Comparison of ENCODE assay signal across 13 cellular contexts in the genomic region with DNA sequence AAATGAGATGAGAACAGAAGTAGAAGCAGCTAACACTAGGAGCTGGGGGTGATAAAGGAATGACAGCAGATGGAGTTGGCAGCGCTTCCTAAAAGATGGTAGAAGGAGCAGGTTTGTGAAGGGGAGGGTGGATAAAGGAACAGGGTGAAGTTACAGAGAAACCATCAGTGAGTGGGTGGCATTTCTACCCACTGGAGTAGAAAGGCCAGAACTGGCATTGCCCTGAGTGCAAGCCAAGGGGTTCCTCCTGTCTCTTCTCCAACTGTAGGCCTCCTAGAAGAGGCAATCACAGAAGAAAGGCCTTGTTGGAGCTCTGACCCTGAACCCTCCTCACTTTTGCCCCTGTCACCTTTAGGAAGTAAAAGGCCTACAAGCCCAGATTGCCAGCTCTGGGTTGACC. TPM values are rescaled to one million over a fixed set of nuclear protein-coding genes. Genes with fewer than 3 reads are reported as not detected.
DNase-seq lines count a peak whose midpoint lies in the region; ATAC-seq and TF ChIP-seq lines count a peak whose summit lies in the region.
"Had no signal": no experiment of that assay in that cellular context is flagged by ENCODE, and none has a peak within 500 bp of the region (broad histone marks: within the 10 kb centered on the region; RNA-seq: fewer than 3 reads in every experiment).

No MANE protein-coding gene starts in this region.

- no peak for TF ChIP-seq CTCF in A673 (conservative IDR thresholded peaks at IDR 0.05; ENCODE audit: low read depth, low read length)
- no peak for TF ChIP-seq CTCF in Peyer's patch (IDR thresholded peaks at IDR 0.05)
- no peak for TF ChIP-seq CTCF in epithelial cell of proximal tubule (conservative IDR thresholded peaks at IDR 0.05; ENCODE audit: low read depth, low read length)
- no peak for TF ChIP-seq CTCF in nephron progenitor cell (IDR thresholded peaks at IDR 0.05)
- TF ChIP-seq CTCF in gastrocnemius medialis (IDR thresholded peaks at IDR 0.05 in 4 of 5, conservative IDR thresholded peaks at IDR 0.05 in 1 of 5) = no peak

- H3K4me1 Mint-ChIP-seq in nephron progenitor cell = peaks cover 49% of the 10 kb centered on the region

- no peak for DNase-seq in A673 (ENCODE audit: low spot score)
- DNase-seq in Peyer's patch = no peak
- no peak for DNase-seq in epithelial cell of proximal tubule (ENCODE audit: low read depth)
- DNase-seq in nephron progenitor cell = no peak
- DNase-seq in GDM1 (lab: John Stamatoyannopoulos, UW) = no peak
- no peak for DNase-seq in HUDEP-2 (lab: John Stamatoyannopoulos, UW; ENCODE audit: unreplicated experiment in 76 of 76)
- DNase-seq in gastrocnemius medialis = no peak
- no peak for DNase-seq in superior temporal gyrus (ENCODE audit: extremely low spot score)
- DNase-seq: left cardiac atrium, NCI-H1092 had no signal

- H3K9me3 Mint-ChIP-seq in nephron progenitor cell = no peaks in the 10 kb centered on the region
- H3K9me3 Mint-ChIP-seq: nephron; stimulated activated effector memory CD8-positive, alpha-beta T cell treated with anti-CD3 and anti-CD28 coated beads, Interleukin-12 subunit alpha, Interleukin-12 subunit beta, amount 100 ng/mL, for 72 hours had no signal

- in situ Hi-C loops in gastrocnemius medialis (cut with MboI; ENCODE audit: low sequenced_read_pairs in 4 of 4) = no loop called here

- peaks cover 16% of the 10 kb centered on the region for H3K4me1 ChIP-seq in A673 (ENCODE audit: insufficient read depth, low read length, poor library complexity, severe bottlenecking)
- peaks cover 0 to 24% (median 0%) of the 10 kb centered on the region in 4 donors for H3K4me1 ChIP-seq in Peyer's patch
- H3K4me1 ChIP-seq in gastrocnemius medialis = no peaks in the 10 kb centered on the region

- H3K27ac ChIP-seq in A673 (ENCODE audit: low read depth, low read length, poor library complexity, severe bottlenecking) (no peak overlapping the region), Peyer's patch (peak overlapping the region in 3 of 4 donors; percentile 87 to 89 (median 88)), gastrocnemius medialis (no peak overlapping the region)

- intact Hi-C loops in A673 (cut with micrococcal nuclease; ENCODE audit: unreplicated experiment) = no loop called here
- intact Hi-C loops in gastrocnemius medialis (cut with DNase I; ENCODE audit: low total_unique reads) = no loop called here

- TF ChIP-seq POLR2A in Peyer's patch (IDR thresholded peaks at IDR 0.05) (no peak), gastrocnemius medialis (IDR thresholded peaks at IDR 0.05) (no peak)

- peak overlapping the region; percentile 89 for H3K4me3 Mint-ChIP-seq in nephron progenitor cell
- H3K4me3 Mint-ChIP-seq: stimulated activated effector memory CD8-positive, alpha-beta T cell treated with anti-CD3 and anti-CD28 coated beads, Interleukin-12 subunit alpha, Interleukin-12 subunit beta, amount 100 ng/mL, for 72 hours had no signal

- H3K27me3 Mint-ChIP-seq in nephron progenitor cell (ENCODE audit: low read depth, poor library complexity) = peaks cover 3% of the 10 kb centered on the region

- CTCF ChIA-PET in A673 (lab: Charles Lee) = no interaction called here

- peaks cover 27% of the 10 kb centered on the region for H3K36me3 Mint-ChIP-seq in nephron progenitor cell (ENCODE audit: low read depth)
- H3K36me3 Mint-ChIP-seq: stimulated activated effector memory CD8-positive, alpha-beta T cell treated with anti-CD3 and anti-CD28 coated beads, Interleukin-12 subunit alpha, Interleukin-12 subunit beta, amount 100 ng/mL, for 72 hours had no signal

- peaks cover 7% of the 10 kb centered on the region for H3K36me3 ChIP-seq in A673 (ENCODE audit: insufficient read depth, low read length, poor library complexity, severe bottlenecking)
- peaks cover 0 to 24% (median 0%) of the 10 kb centered on the region in 3 donors for H3K36me3 ChIP-seq in Peyer's patch
- no peaks in the 10 kb centered on the region for H3K36me3 ChIP-seq in gastrocnemius medialis

- H3K27me3 ChIP-seq in A673 (replicated peaks; ENCODE audit: insufficient read depth, low read depth, low read length, poor library complexity) = no peaks in the 10 kb centered on the region
- H3K27me3 ChIP-seq in Peyer's patch = no peaks in the 10 kb centered on the region
- peaks cover 14 to 18% (median 15%) of the 10 kb centered on the region in 3 donors for H3K27me3 ChIP-seq in gastrocnemius medialis

- H3K9me3 ChIP-seq in A673 (ENCODE audit: low read depth, low read length, poor library complexity, severe bottlenecking) (no peaks in the 10 kb centered on the region), Peyer's patch (no peaks in the 10 kb centered on the region), gastrocnemius medialis (no peaks in the 10 kb centered on the region)

- POLR2A ChIA-PET in A673 (lab: Charles Lee; ENCODE audit: low non-redundant PET) = no interaction called here

- peak overlapping the region; percentile 51 for H3K27ac Mint-ChIP-seq in nephron progenitor cell
- H3K27ac Mint-ChIP-seq: nephron; stimulated activated effector memory CD8-positive, alpha-beta T cell treated with anti-CD3 and anti-CD28 coated beads, Interleukin-12 subunit alpha, Interleukin-12 subunit beta, amount 100 ng/mL, for 72 hours had no signal

- H3K4me3 ChIP-seq in A673 (ENCODE audit: low read depth, low read length, poor library complexity, severe bottlenecking) (peak overlapping the region; percentile 54), Peyer's patch (peak overlapping the region in 2 of 4 donors; percentile 69 to 71), epithelial cell of proximal tubule (ENCODE audit: low read depth, low read length) (peak overlapping the region; percentile 80), gastrocnemius medialis (no peak overlapping the region)

- no TSS peak for BruUV-seq in A673 (replicated peaks; lab: Mats Ljungman, UMichigan)

- ATAC-seq in gastrocnemius medialis = no peak
- ATAC-seq: left cardiac atrium; stimulated activated effector memory CD8-positive, alpha-beta T cell treated with anti-CD3 and anti-CD28 coated beads, Interleukin-12 subunit alpha, Interleukin-12 subunit beta, amount 100 ng/mL, for 72 hours had no signal

RNA-seq across cellular contexts. Expression of a gene that starts 2.2 kb away (rescaled TPM):
- total RNA-seq in A673 (2021) = 179 and 209 TPM in 2 replicates
- total RNA-seq in Peyer's patch = 100 to 1,000 TPM; 320 to 614 (median 477) TPM
- 1,855 and 2,668 TPM in 2 replicates for total RNA-seq in epithelial cell of proximal tubule
- 1 to 10 TPM in 3 of 4 donors, under 1 TPM in 1; 0.97 to 6.7 (median 2.7) TPM for total RNA-seq in gastrocnemius medialis

RNA-seq across cellular contexts. Expression of a gene that starts 46.2 kb away (rescaled TPM):
- total RNA-seq in A673 (2021) (15.4 and 16.2 TPM in 2 replicates), Peyer's patch (1,000 to 10,000 TPM; 1,046 to 2,452 (median 2,098) TPM), epithelial cell of proximal tubule (1,207 and 1,417 TPM in 2 replicates), gastrocnemius medialis (1 to 10 TPM in 3 of 4 donors, not detected in 1; 1.4 to 7.0 (median 3.1) TPM)
- total RNA-seq: SK-MEL-5 had no signal

RNA-seq across cellular contexts. Expression of a gene that starts 55.1 kb away (rescaled TPM):
- total RNA-seq in A673 (2021) = 393 and 400 TPM in 2 replicates
- 100 to 1,000 TPM; 234 to 531 (median 250) TPM for total RNA-seq in Peyer's patch
- total RNA-seq in epithelial cell of proximal tubule = 371 and 447 TPM in 2 replicates
- 100 to 1,000 TPM; 667 to 821 (median 740) TPM for total RNA-seq in gastrocnemius medialis

Comparison
In these comparisons a context has a peak if more than half of its experiments do, and no peak if none do; other contexts are left out.
1. H3K27ac ChIP-seq: peak in Peyer's patch (3 of 4); none in A673 (single experiment) and gastrocnemius medialis (0 of 4).
2. H3K4me3 ChIP-seq: peak in A673 (single experiment) and epithelial cell of proximal tubule (single experiment); none in gastrocnemius medialis (0 of 4).
3. RNA of a gene that starts 2.2 kb away (total RNA-seq): 1,855 to 2,668 TPM in epithelial cell of proximal tubule, 320 to 614 TPM in Peyer's patch and 179 to 209 TPM in A673; 0.97 to 6.7 TPM in gastrocnemius medialis; every median in the first group is over 10 times any median in the second.
4. RNA of a gene that starts 46.2 kb away (total RNA-seq): 1,046 to 2,452 TPM in Peyer's patch and 1,207 to 1,417 TPM in epithelial cell of proximal tubule; 15.4 to 16.2 TPM in A673 and 1.4 to 7.0 TPM in gastrocnemius medialis; every median in the first group is over 10 times any median in the second.